19 cellular contexts compared by ENCODE assay signal in genomic region chr2:188785515-188785914, GRCh38.
DNase-seq lines count a peak whose midpoint lies in the region; ATAC-seq and TF ChIP-seq lines count a peak whose summit lies in the region.
"Had no signal": no experiment of that assay in that cellular context is flagged by ENCODE, and none has a peak within 500 bp of the region (broad histone marks: within the 10 kb centered on the region; RNA-seq: fewer than 3 reads in every experiment).

No MANE protein-coding gene starts in this region.

- 23 to 69% methylated on average over 5 to 6 of the region's 6 CpGs for WGBS in gastroesophageal sphincter (ENCODE audit: low coverage in 1 of 2), 2 donors

- H3K27me3 ChIP-seq in ascending aorta (no peaks in the 10 kb centered on the region), gastroesophageal sphincter (no peaks in the 10 kb centered on the region), osteoblast (ENCODE audit: insufficient read depth, low read length) (no peaks in the 10 kb centered on the region), uterus (no peaks in the 10 kb centered on the region)

- H3K9me3 ChIP-seq in ascending aorta (no peaks in the 10 kb centered on the region), gastroesophageal sphincter (no peaks in the 10 kb centered on the region), osteoblast (ENCODE audit: low read depth, low read length) (no peaks in the 10 kb centered on the region), uterus (no peaks in the 10 kb centered on the region)

- intact Hi-C loops in ascending aorta (cut with DNase I), result loop anchor here (5.0 to 10.0 kb wide), 3 partner anchors 87 to 629 kb away; no protein-coding TSS in a partner anchor
- intact Hi-C loops in uterus (cut with DNase I; ENCODE audit: low total_unique reads), result loop anchor here (10.0 kb wide), 1 partner anchor 189 kb away; the partner anchor contains the start of gene COL3A1

- H4K20me1 ChIP-seq in osteoblast (ENCODE audit: insufficient read depth, low read length), result no peaks in the 10 kb centered on the region

- H3K27ac ChIP-seq in ascending aorta (peak overlapping the region; percentile 68 to 80), gastroesophageal sphincter (peak overlapping the region; percentile 79 to 92 (median 80)), osteoblast (ENCODE audit: low read depth, low read length) (peak overlapping the region; percentile 98), uterus (peak overlapping the region; percentile 87 to 93)

- H3K4me2 ChIP-seq in osteoblast (ENCODE audit: insufficient read depth, low read length), result peak overlapping the region; percentile 72

- no peak for DNase-seq in ascending aorta (ENCODE audit: low spot score in 2 of 2)
- no peak for DNase-seq in osteoblast (ENCODE audit: insufficient read length, low spot score, missing footprints)
- peak in 1 of 2 donors; percentile 22 for DNase-seq in uterus
- DNase-seq in SKM-1 treated with dmso at 0.1 percent for 144 hours (lab: John Stamatoyannopoulos, UW; ENCODE audit: unreplicated experiment), result no peak
- DNase-seq: activated CD4-positive, CD25-positive, alpha-beta regulatory T cell; activated CD8-positive, alpha-beta memory T cell treated with anti-CD3 and anti-CD28 coated beads, Interleukin-2, amount 50 U/mL, for 4 hours; activated naive CD4-positive, alpha-beta T cell treated with anti-CD3 and anti-CD28 coated beads, Interleukin-2, amount 10 ng/mL, durations not matched to agents 7 days and 5 days; CD8-positive, alpha-beta memory T cell; endodermal cell; hippocampal formation; left colon; NCI-H2081 treated with DMSO at 0.1 percent for 48 hours; NCI-H69; small intestine; T-cell had no signal

- peak overlapping the region; percentile 19 for H2AFZ ChIP-seq in osteoblast (ENCODE audit: low read length)

- H3K4me3 ChIP-seq in ascending aorta (no peak overlapping the region), gastroesophageal sphincter (no peak overlapping the region), osteoblast (ENCODE audit: insufficient read depth, low read length) (no peak overlapping the region), uterus (no peak overlapping the region)

- no peaks in the 10 kb centered on the region for H3K79me2 ChIP-seq in osteoblast (ENCODE audit: insufficient read depth, low read length)

- H3K4me1 ChIP-seq in ascending aorta (peaks cover 0 to 28% of the 10 kb centered on the region in 2 donors), gastroesophageal sphincter (peaks cover 3 to 39% (median 4%) of the 10 kb centered on the region in 3 donors), osteoblast (ENCODE audit: insufficient read depth, low read length) (peaks cover 57% of the 10 kb centered on the region), uterus (peaks cover 0 to 5% of the 10 kb centered on the region in 2 donors)

- ATAC-seq in gastroesophageal sphincter (peak; percentile 40), GM18868 (IDR thresholded peaks at IDR 0.05; ENCODE audit: unreplicated experiment) (no peak), HG03342 (IDR thresholded peaks at IDR 0.05; ENCODE audit: unreplicated experiment) (no peak)
- ATAC-seq: left colon, Panc1, T-cell had no signal

- no peak for TF ChIP-seq EP300 in gastroesophageal sphincter (IDR thresholded peaks at IDR 0.05)

- no peak for TF ChIP-seq CTCF in ascending aorta (IDR thresholded peaks at IDR 0.05)
- TF ChIP-seq CTCF in gastroesophageal sphincter (IDR thresholded peaks at IDR 0.05), result no peak
- TF ChIP-seq CTCF in osteoblast (IDR thresholded peaks at IDR 0.05; ENCODE audit: extremely low read depth, low read depth, low read length), result no peak
- no peak for TF ChIP-seq CTCF in uterus (IDR thresholded peaks at IDR 0.05)

- H3K36me3 ChIP-seq in ascending aorta (no peaks in the 10 kb centered on the region), gastroesophageal sphincter (no peaks in the 10 kb centered on the region), osteoblast (ENCODE audit: insufficient read depth, low read length) (no peaks in the 10 kb centered on the region), uterus (no peaks in the 10 kb centered on the region)

- no peak for TF ChIP-seq POLR2A in gastroesophageal sphincter (IDR thresholded peaks at IDR 0.05)
- no peak for TF ChIP-seq POLR2A in uterus (IDR thresholded peaks at IDR 0.05)
